ENCODE assay signal across 18 cellular contexts in the genomic region with DNA sequence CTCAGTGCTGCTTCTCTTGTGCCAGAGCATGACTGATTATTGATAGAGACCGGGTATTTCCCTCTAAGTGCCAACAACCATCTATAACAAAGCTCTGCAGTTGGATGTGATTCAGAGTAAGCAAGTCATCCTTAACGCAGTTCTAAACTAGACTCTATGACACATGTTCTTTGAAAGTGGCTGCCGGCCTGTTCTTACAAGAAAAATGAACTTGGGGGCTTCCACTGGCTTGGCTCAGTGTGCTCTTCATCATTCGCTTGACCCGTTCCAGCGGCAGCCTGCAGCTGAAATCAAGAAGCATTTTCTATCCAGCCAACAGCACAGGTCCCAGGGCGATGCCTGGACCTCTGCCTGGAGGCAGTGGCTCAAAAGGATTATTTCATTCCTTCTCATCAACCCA. TPM values are rescaled to one million over a fixed set of nuclear protein-coding genes. Genes with fewer than 3 reads are reported as not detected.
DNase-seq lines count a peak whose midpoint lies in the region; ATAC-seq, FAIRE-seq and TF ChIP-seq lines count a peak whose summit lies in the region.
"Had no signal": no experiment of that assay in that cellular context is flagged by ENCODE, and none has a peak within 500 bp of the region (broad histone marks: within the 10 kb centered on the region; RNA-seq: fewer than 3 reads in every experiment).

No MANE protein-coding gene starts in this region.

- CTCF ChIA-PET in activated naive CD4-positive, alpha-beta T cell treated with anti-CD3 and anti-CD28 coated beads, Interleukin-2, amount 10 ng/mL, durations not matched to agents 7 days and 5 days (lab: Charles Lee) = interaction anchor here (0.8 to 1.8 kb wide), 2 partner anchors 28 to 118 kb away, joined by 3 to 6 read pairs; no protein-coding TSS in a partner anchor

- peaks cover 81% of the 10 kb centered on the region for H3K4me1 Mint-ChIP-seq in activated naive CD4-positive, alpha-beta T cell treated with anti-CD3 and anti-CD28 coated beads, Interleukin-2, amount 50 U/mL, for 24 hours
- H3K4me1 Mint-ChIP-seq in activated naive CD4-positive, alpha-beta T cell treated with anti-CD3 and anti-CD28 coated beads, Interleukin-2, amount 10 ng/mL, durations not matched to agents 7 days and 5 days = peaks cover 48% of the 10 kb centered on the region
- peaks cover 21% of the 10 kb centered on the region for H3K4me1 Mint-ChIP-seq in activated T-helper 17 cell treated with anti-CD3 and anti-CD28 coated beads, Interleukin-2, amount 50 U/mL, for 72 hours
- peaks cover 80% of the 10 kb centered on the region for H3K4me1 Mint-ChIP-seq in stimulated activated memory B cell treated with anti-CD40 and anti-IgM and Interleukin-4, amounts not matched to agents 10 μg/mL and 1 μg/mL and 100 μg/mL, for 72 hours

- peak overlapping the region; percentile 35 for H3K27ac Mint-ChIP-seq in activated naive CD4-positive, alpha-beta T cell treated with anti-CD3 and anti-CD28 coated beads, Interleukin-2, amount 50 U/mL, for 24 hours
- no peak overlapping the region for H3K27ac Mint-ChIP-seq in activated naive CD4-positive, alpha-beta T cell treated with anti-CD3 and anti-CD28 coated beads, Interleukin-2, amount 10 ng/mL, durations not matched to agents 7 days and 5 days
- no peak overlapping the region for H3K27ac Mint-ChIP-seq in activated T-helper 17 cell treated with anti-CD3 and anti-CD28 coated beads, Interleukin-2, amount 50 U/mL, for 72 hours
- peak overlapping the region; percentile 38 for H3K27ac Mint-ChIP-seq in stimulated activated memory B cell treated with anti-CD40 and anti-IgM and Interleukin-4, amounts not matched to agents 10 μg/mL and 1 μg/mL and 100 μg/mL, for 72 hours

- H3K9me3 Mint-ChIP-seq in activated naive CD4-positive, alpha-beta T cell treated with anti-CD3 and anti-CD28 coated beads, Interleukin-2, amount 50 U/mL, for 24 hours = no peaks in the 10 kb centered on the region
- H3K9me3 Mint-ChIP-seq in activated naive CD4-positive, alpha-beta T cell treated with anti-CD3 and anti-CD28 coated beads, Interleukin-2, amount 10 ng/mL, durations not matched to agents 7 days and 5 days = no peaks in the 10 kb centered on the region
- H3K9me3 Mint-ChIP-seq in activated T-helper 17 cell treated with anti-CD3 and anti-CD28 coated beads, Interleukin-2, amount 50 U/mL, for 72 hours = no peaks in the 10 kb centered on the region
- no peaks in the 10 kb centered on the region for H3K9me3 Mint-ChIP-seq in stimulated activated memory B cell treated with anti-CD40 and anti-IgM and Interleukin-4, amounts not matched to agents 10 μg/mL and 1 μg/mL and 100 μg/mL, for 72 hours

- peak; percentile 29 for ATAC-seq in activated T-helper 17 cell treated with anti-CD3 and anti-CD28 coated beads, Interleukin-2, amount 50 U/mL, for 72 hours (replicated peaks)
- ATAC-seq in stimulated activated memory B cell treated with anti-CD40 and anti-IgM and Interleukin-4, amounts not matched to agents 10 μg/mL and 1 μg/mL and 100 μg/mL, for 72 hours = no peak
- no peak for ATAC-seq in HG02610 (IDR thresholded peaks at IDR 0.05; ENCODE audit: unreplicated experiment)
- ATAC-seq: sciatic nerve, T-helper 17 cell had no signal

- H3K36me3 Mint-ChIP-seq in activated naive CD4-positive, alpha-beta T cell treated with anti-CD3 and anti-CD28 coated beads, Interleukin-2, amount 50 U/mL, for 24 hours = no peaks in the 10 kb centered on the region
- no peaks in the 10 kb centered on the region for H3K36me3 Mint-ChIP-seq in activated naive CD4-positive, alpha-beta T cell treated with anti-CD3 and anti-CD28 coated beads, Interleukin-2, amount 10 ng/mL, durations not matched to agents 7 days and 5 days
- H3K36me3 Mint-ChIP-seq in activated T-helper 17 cell treated with anti-CD3 and anti-CD28 coated beads, Interleukin-2, amount 50 U/mL, for 72 hours (ENCODE audit: low read depth) = peaks cover 5% of the 10 kb centered on the region
- H3K36me3 Mint-ChIP-seq in stimulated activated memory B cell treated with anti-CD40 and anti-IgM and Interleukin-4, amounts not matched to agents 10 μg/mL and 1 μg/mL and 100 μg/mL, for 72 hours = peaks cover 10% of the 10 kb centered on the region

- no peak for TF ChIP-seq CTCF in fibroblast of the aortic adventitia (IDR thresholded peaks at IDR 0.05; ENCODE audit: insufficient read depth, low read length)

- no peak for DNase-seq in activated naive CD4-positive, alpha-beta T cell treated with anti-CD3 and anti-CD28 coated beads, Interleukin-2, amount 10 ng/mL, durations not matched to agents 7 days and 5 days
- peak; percentile 71 for DNase-seq in fibroblast of the aortic adventitia (ENCODE audit: low read depth)
- no peak for DNase-seq in HTR-8/SVneo (ENCODE audit: insufficient read length, low spot score)
- no peak for DNase-seq in mucosa of gallbladder (ENCODE audit: low spot score)
- DNase-seq: activated CD4-positive, alpha-beta T cell treated with anti-CD3 and anti-CD28 coated beads, Interleukin-2, amount 50 U/mL, for 1 hour; Calu3; cerebellar nuclear complex; erythroblast; GF-D8; MM.1S; NCI-H748 treated with DMSO at 0.1 percent for 48 hours; stimulated activated naive CD4-positive, alpha-beta T cell treated with Interleukin-2 at 50 U/mL for 16 hours; T-helper 17 cell had no signal

- H3K4me3 ChIP-seq in fibroblast of the aortic adventitia (ENCODE audit: low read depth, low read length) = no peak overlapping the region

- no peaks in the 10 kb centered on the region for H3K27me3 Mint-ChIP-seq in activated naive CD4-positive, alpha-beta T cell treated with anti-CD3 and anti-CD28 coated beads, Interleukin-2, amount 50 U/mL, for 24 hours
- H3K27me3 Mint-ChIP-seq in activated naive CD4-positive, alpha-beta T cell treated with anti-CD3 and anti-CD28 coated beads, Interleukin-2, amount 10 ng/mL, durations not matched to agents 7 days and 5 days = no peaks in the 10 kb centered on the region
- no peaks in the 10 kb centered on the region for H3K27me3 Mint-ChIP-seq in activated T-helper 17 cell treated with anti-CD3 and anti-CD28 coated beads, Interleukin-2, amount 50 U/mL, for 72 hours
- H3K27me3 Mint-ChIP-seq in stimulated activated memory B cell treated with anti-CD40 and anti-IgM and Interleukin-4, amounts not matched to agents 10 μg/mL and 1 μg/mL and 100 μg/mL, for 72 hours = no peaks in the 10 kb centered on the region
- H3K27me3 Mint-ChIP-seq: T-helper 17 cell had no signal

- FAIRE-seq in HTR-8/SVneo (lab: Jason Lieb, UNC) = no peak

- H3K4me3 Mint-ChIP-seq in activated naive CD4-positive, alpha-beta T cell treated with anti-CD3 and anti-CD28 coated beads, Interleukin-2, amount 50 U/mL, for 24 hours = no peak overlapping the region
- no peak overlapping the region for H3K4me3 Mint-ChIP-seq in activated naive CD4-positive, alpha-beta T cell treated with anti-CD3 and anti-CD28 coated beads, Interleukin-2, amount 10 ng/mL, durations not matched to agents 7 days and 5 days
- H3K4me3 Mint-ChIP-seq in activated T-helper 17 cell treated with anti-CD3 and anti-CD28 coated beads, Interleukin-2, amount 50 U/mL, for 72 hours = no peak overlapping the region
- no peak overlapping the region for H3K4me3 Mint-ChIP-seq in stimulated activated memory B cell treated with anti-CD40 and anti-IgM and Interleukin-4, amounts not matched to agents 10 μg/mL and 1 μg/mL and 100 μg/mL, for 72 hours
- H3K4me3 Mint-ChIP-seq: T-helper 17 cell had no signal

RNA-seq across cellular contexts. Expression of a gene that starts 29.8 kb away (rescaled TPM):
- total RNA-seq in activated T-helper 17 cell treated with anti-CD3 and anti-CD28 coated beads, Interleukin-2, amount 50 U/mL, for 72 hours = 1 to 10 TPM; 1.1 to 2.1 TPM
- total RNA-seq in fibroblast of the aortic adventitia (ENCODE audit: low replicate concordance) = 2.6 and 3.0 TPM in 2 replicates
- 17.4 TPM for total RNA-seq in mucosa of gallbladder

Comparison
In these comparisons a context has a peak if more than half of its experiments do, and no peak if none do; other contexts are left out.
1. H3K27ac Mint-ChIP-seq: peak in activated naive CD4-positive, alpha-beta T cell treated with anti-CD3 and anti-CD28 coated beads, Interleukin-2, amount 50 U/mL, for 24 hours (single experiment) and stimulated activated memory B cell treated with anti-CD40 and anti-IgM and Interleukin-4, amounts not matched to agents 10 μg/mL and 1 μg/mL and 100 μg/mL, for 72 hours (single experiment); none in activated naive CD4-positive, alpha-beta T cell treated with anti-CD3 and anti-CD28 coated beads, Interleukin-2, amount 10 ng/mL, durations not matched to agents 7 days and 5 days (single experiment) and activated T-helper 17 cell treated with anti-CD3 and anti-CD28 coated beads, Interleukin-2, amount 50 U/mL, for 72 hours (single experiment).